Comparison of ENCODE assay signal across 15 cellular contexts in the genomic region with DNA sequence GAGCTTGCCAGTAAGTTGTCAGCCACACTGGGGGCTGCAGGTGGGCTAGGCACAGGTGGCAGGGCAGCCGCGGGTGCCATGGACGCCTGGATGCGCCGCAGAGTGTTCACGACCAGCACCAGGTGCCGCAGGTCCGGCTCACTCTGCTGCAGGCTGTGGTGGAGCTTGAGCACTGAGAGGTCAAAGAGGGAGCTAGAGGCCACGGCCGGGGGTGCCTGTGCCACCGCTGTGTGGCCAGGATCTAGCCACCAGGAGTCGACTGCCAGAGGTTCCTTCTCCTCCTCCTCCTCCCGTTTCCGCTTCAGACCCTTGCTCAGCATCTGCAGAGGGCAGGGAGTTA. TPM values are rescaled to one million over a fixed set of nuclear protein-coding genes. Genes with fewer than 3 reads are reported as not detected.
A peak's percentile ranks its signal among the peaks of the same experiment; 100 is the strongest.
DNase-seq lines count a peak whose midpoint lies in the region; FAIRE-seq and TF ChIP-seq lines count a peak whose summit lies in the region.
"Had no signal": no experiment of that assay in that cellular context is flagged by ENCODE, and none has a peak within 500 bp of the region (broad histone marks: within the 10 kb centered on the region; RNA-seq: fewer than 3 reads in every experiment).

No MANE protein-coding gene starts in this region.

- H3K27me3 ChIP-seq in breast epithelium, result no peaks in the 10 kb centered on the region
- no peaks in the 10 kb centered on the region for H3K27me3 ChIP-seq in astrocyte (ENCODE audit: insufficient read depth, low read length)
- no peaks in the 10 kb centered on the region for H3K27me3 ChIP-seq in muscle layer of colon (ENCODE audit: control insufficient read depth in 1 of 2, insufficient read depth in 2 of 2, low read length in 2 of 2)
- H3K27me3 ChIP-seq in thyroid gland, result no peaks in the 10 kb centered on the region
- H3K27me3 ChIP-seq: neural progenitor cell had no signal

- no peak for TF ChIP-seq POLR2A in breast epithelium (IDR thresholded peaks at IDR 0.05)
- TF ChIP-seq POLR2A in thyroid gland (IDR thresholded peaks at IDR 0.05), result no peak

- no peaks in the 10 kb centered on the region for H3K27me3 Mint-ChIP-seq in MCF 10A (ENCODE audit: insufficient read depth, unreplicated experiment)
- H3K27me3 Mint-ChIP-seq in astrocyte (ENCODE audit: low read depth, unreplicated experiment), result no peaks in the 10 kb centered on the region
- H3K27me3 Mint-ChIP-seq: activated CD4-positive, alpha-beta T cell treated with anti-CD3 and anti-CD28 coated beads for 36 hours had no signal

- H3K4me1 ChIP-seq in breast epithelium (peaks cover 6 to 16% of the 10 kb centered on the region in 2 donors), astrocyte (ENCODE audit: insufficient read depth, low read length) (peaks cover 21% of the 10 kb centered on the region), muscle layer of colon (ENCODE audit: insufficient read depth, low read length) (peaks cover 31% of the 10 kb centered on the region), thyroid gland (peaks cover 30 to 36% of the 10 kb centered on the region in 2 donors)

- intact Hi-C loops in breast epithelium (cut with DNase I; ENCODE audit: low total_unique reads) (no loop called here), MCF 10A (cut with micrococcal nuclease) (no loop called here), thyroid gland (cut with DNase I) (no loop called here)

- H3K9me3 ChIP-seq in breast epithelium (no peaks in the 10 kb centered on the region), astrocyte (ENCODE audit: insufficient read depth, low read depth, low read length) (no peaks in the 10 kb centered on the region), muscle layer of colon (ENCODE audit: low read length) (no peaks in the 10 kb centered on the region), thyroid gland (no peaks in the 10 kb centered on the region)

- 82 to 86% methylated on average over 10 to 14 of the region's 14 CpGs for WGBS in thyroid gland, 2 donors

- no peak overlapping the region for H3K4me3 ChIP-seq in breast epithelium
- H3K4me3 ChIP-seq in astrocyte (ENCODE audit: insufficient read depth, low read depth, low read length), result no peak overlapping the region
- H3K4me3 ChIP-seq in muscle layer of colon (ENCODE audit: low read depth in 1 of 2, low read length in 2 of 2), result no peak overlapping the region
- H3K4me3 ChIP-seq in thyroid gland (replicated peaks in 1 of 3), result no peak overlapping the region
- H3K4me3 ChIP-seq: neural progenitor cell had no signal

- peak overlapping the region; percentile 64 to 97 for H3K27ac ChIP-seq in breast epithelium
- H3K27ac ChIP-seq in astrocyte (ENCODE audit: low read depth, low read length), result no peak overlapping the region
- peak overlapping the region; percentile 100 for H3K27ac ChIP-seq in muscle layer of colon (ENCODE audit: low read depth, low read length)
- H3K27ac ChIP-seq in thyroid gland, result peak overlapping the region in 2 of 3 donors; percentile 99
- H3K27ac ChIP-seq: neural progenitor cell had no signal

- H3K9me3 Mint-ChIP-seq in MCF 10A (ENCODE audit: unreplicated experiment) (no peaks in the 10 kb centered on the region), astrocyte (ENCODE audit: unreplicated experiment) (no peaks in the 10 kb centered on the region)
- H3K9me3 Mint-ChIP-seq: neural progenitor cell; T-helper 1 cell treated with Interleukin-12 subunit alpha and Interleukin-12 subunit beta and Interleukin-4 antibody, amounts not matched to agents 30 μg/mL and 1 μg/mL, for 36 hours had no signal

- H2AFZ ChIP-seq in astrocyte (ENCODE audit: low read depth, low read length), result no peak overlapping the region
- H2AFZ ChIP-seq: neural progenitor cell had no signal

- DNase-seq in breast epithelium (ENCODE audit: low spot score in 2 of 2) (no peak), MCF 10A (ENCODE audit: unreplicated experiment) (no peak), astrocyte (ENCODE audit: low read depth) (no peak), thyroid gland (no peak), UCSD-AML1 (lab: John Stamatoyannopoulos, UW; ENCODE audit: unreplicated experiment) (no peak), kidney glomerular epithelial cell (lab: John Stamatoyannopoulos, UW) (no peak)
- no peak for DNase-seq in stimulated activated CD4-positive, alpha-beta T cell treated with anti-CD3 and anti-CD28 coated beads, Interleukin-15, amount 100 ng/mL, for 24 hours
- DNase-seq: activated CD4-positive, alpha-beta T cell treated with anti-CD3 and anti-CD28 coated beads for 36 hours; NCI-H187; NCI-H524; PC-3 had no signal

- POLR2A ChIA-PET in MCF 10A (lab: Yijun Ruan, JAX), result interaction anchor here (1.1 to 5.5 kb wide), 6 partner anchors 10 to 180 kb away, joined by 3 to 125 read pairs (median 10); a partner anchor contains a TSS

- peak overlapping the region; percentile 13 for H3K4me2 ChIP-seq in astrocyte (ENCODE audit: low read length)
- H3K4me2 ChIP-seq: neural progenitor cell had no signal

- TF ChIP-seq CTCF in breast epithelium (IDR thresholded peaks at IDR 0.05) (no peak), MCF 10A (IDR thresholded peaks at IDR 0.05; ENCODE audit: unreplicated experiment) (no peak), astrocyte (IDR thresholded peaks at IDR 0.05; ENCODE audit: insufficient read depth, low read depth, low read length) (no peak), thyroid gland (IDR thresholded peaks at IDR 0.05) (no peak)

- BruUV-seq in MCF 10A (replicated peaks; lab: Mats Ljungman, UMichigan), result no TSS peak

- H3K4me3 Mint-ChIP-seq in MCF 10A (ENCODE audit: unreplicated experiment) (no peak overlapping the region), astrocyte (ENCODE audit: unreplicated experiment) (no peak overlapping the region)

- H3K4me1 Mint-ChIP-seq in MCF 10A (ENCODE audit: insufficient read depth, unreplicated experiment), result no peaks in the 10 kb centered on the region
- peaks cover 14% of the 10 kb centered on the region for H3K4me1 Mint-ChIP-seq in astrocyte (ENCODE audit: low read depth, unreplicated experiment)

- CTCF ChIA-PET in MCF 10A (lab: Yijun Ruan, JAX), result interaction anchor here (0.5 to 1.3 kb wide), 7 partner anchors 10 to 945 kb away, joined by 3 to 5 read pairs (median 3); no protein-coding TSS in a partner anchor

- peaks cover 22% of the 10 kb centered on the region for H3K36me3 Mint-ChIP-seq in MCF 10A (ENCODE audit: insufficient read depth, unreplicated experiment)
- peaks cover 3% of the 10 kb centered on the region for H3K36me3 Mint-ChIP-seq in astrocyte (ENCODE audit: low read depth, unreplicated experiment)
- H3K36me3 Mint-ChIP-seq: neural progenitor cell had no signal

- peaks cover 38% of the 10 kb centered on the region for H3K79me2 ChIP-seq in astrocyte (ENCODE audit: insufficient read depth, low read length)

- H4K20me1 ChIP-seq in astrocyte (ENCODE audit: insufficient read depth, low read length), result peaks cover 20% of the 10 kb centered on the region

- H3K36me3 ChIP-seq in breast epithelium, result no peaks in the 10 kb centered on the region
- H3K36me3 ChIP-seq in astrocyte (ENCODE audit: insufficient read depth, low read length), result peaks cover 10% of the 10 kb centered on the region
- peaks cover 14% of the 10 kb centered on the region for H3K36me3 ChIP-seq in muscle layer of colon (ENCODE audit: insufficient read depth, low read length)
- H3K36me3 ChIP-seq in thyroid gland, result peaks cover 9 to 10% of the 10 kb centered on the region in 2 donors
- H3K36me3 ChIP-seq: neural progenitor cell had no signal

- H3K27ac Mint-ChIP-seq in MCF 10A (ENCODE audit: low read depth, unreplicated experiment) (no peak overlapping the region), astrocyte (ENCODE audit: unreplicated experiment) (no peak overlapping the region)
- H3K27ac Mint-ChIP-seq: neural progenitor cell had no signal

- H3K9ac ChIP-seq in astrocyte (ENCODE audit: low read length) (no peak overlapping the region), muscle layer of colon (ENCODE audit: low read length) (no peak overlapping the region)
- H3K9ac ChIP-seq: neural progenitor cell had no signal

- FAIRE-seq in astrocyte (lab: Jason Lieb, UNC), result no peak
- FAIRE-seq: bronchial epithelial cell had no signal

RNA-seq across cellular contexts. Expression of a gene that starts 2.6 kb away (rescaled TPM):
- total RNA-seq in breast epithelium (10 to 100 TPM; 10.4 to 25.3 (median 18.0) TPM), MCF 10A (2022) (16.2 and 17.9 TPM in 2 replicates), astrocyte (21.6 and 22.9 TPM in 2 replicates), thyroid gland (10 to 100 TPM; 12.6 to 19.9 (median 15.1) TPM)

RNA-seq across cellular contexts. Expression of a gene that starts 10.0 kb away (rescaled TPM):
- total RNA-seq in breast epithelium (1 to 10 TPM; 2.7 to 9.1 (median 5.2) TPM), MCF 10A (2022) (2.1 and 2.4 TPM in 2 replicates), astrocyte (1.5 and 2.6 TPM in 2 replicates), thyroid gland (10 to 100 TPM in 2 of 4 donors, 1 to 10 TPM in 2; 7.3 to 27.5 (median 10.3) TPM)

RNA-seq across cellular contexts. Expression of a gene that starts 20.9 kb away (rescaled TPM):
- total RNA-seq in breast epithelium (10 to 100 TPM; 17.3 to 28.1 (median 25.2) TPM), MCF 10A (2022) (23.3 and 29.4 TPM in 2 replicates), astrocyte (49.7 and 58.5 TPM in 2 replicates), thyroid gland (10 to 100 TPM; 15.6 to 25.2 (median 20.4) TPM)

RNA-seq across cellular contexts. Expression of a gene that starts 33.2 kb away (rescaled TPM):
- under 1 TPM in 2 of 3 donors, not detected in 1; 0.16 to 0.33 TPM for total RNA-seq in breast epithelium
- not detected in 2 replicates for total RNA-seq in MCF 10A (2022)
- 0.12 TPM in 1 of 2 replicates, not detected in the other for total RNA-seq in astrocyte
- under 1 TPM in 2 of 4 donors, not detected in 2; 0.22 to 0.27 TPM for total RNA-seq in thyroid gland
- total RNA-seq: PC-3 had no signal

RNA-seq across cellular contexts. Expression of a gene that starts 42.3 kb away (rescaled TPM):
- 100 to 1,000 TPM; 206 to 322 (median 284) TPM for total RNA-seq in breast epithelium
- total RNA-seq in MCF 10A (2022), result 44.0 and 68.7 TPM in 2 replicates
- total RNA-seq in astrocyte, result 27.1 and 32.7 TPM in 2 replicates
- 100 to 1,000 TPM; 111 to 238 (median 205) TPM for total RNA-seq in thyroid gland
